8 cellular contexts compared by ENCODE assay signal in genomic region chr7:154744226-154744860, GRCh38.
DNase-seq lines count a peak whose midpoint lies in the region; ATAC-seq and TF ChIP-seq lines count a peak whose summit lies in the region.

No MANE protein-coding gene starts in this region.

- peaks cover 16% of the 10 kb centered on the region for H3K4me1 ChIP-seq in smooth muscle cell (ENCODE audit: low read depth)

- H3F3A ChIP-seq in smooth muscle cell (ENCODE audit: low read depth) = no peaks in the 10 kb centered on the region

- TF ChIP-seq CTCF in HL-60 (IDR thresholded peaks at IDR 0.05; ENCODE audit: insufficient read depth, low read length) (peak; percentile 63), smooth muscle cell (IDR thresholded peaks at IDR 0.05; ENCODE audit: borderline replicate concordance, insufficient read depth, poor library complexity, severe bottlenecking) (peak; percentile 81)

- DNase-seq in activated T-cell treated with anti-CD3 and anti-CD28 coated beads for 24 hours (ENCODE audit: low read depth) (peak; percentile 4), activated T-cell treated with anti-CD3 and anti-CD28 coated beads for 4 hours (no peak), HL-60 (ENCODE audit: low read depth in 1 of 2, low spot score in 1 of 2) (peak in 1 of 2 experiments; percentile 11), germinal center (ENCODE audit: low spot score) (peak; percentile 62), smooth muscle cell (lab: John Stamatoyannopoulos, UW; ENCODE audit: unreplicated experiment) (no peak), NCI-H128 (lab: John Stamatoyannopoulos, UW; ENCODE audit: unreplicated experiment) (no peak)

- H3K27me3 ChIP-seq in HL-60 (ENCODE audit: insufficient read depth, poor library complexity, severe bottlenecking) = no peaks in the 10 kb centered on the region
- peaks cover 11% of the 10 kb centered on the region for H3K27me3 ChIP-seq in smooth muscle cell (ENCODE audit: low read depth)

- no peak overlapping the region for H3K9ac ChIP-seq in smooth muscle cell (ENCODE audit: low read depth)

- H3K4me2 ChIP-seq in smooth muscle cell = no peak overlapping the region

- no peaks in the 10 kb centered on the region for H3K9me3 ChIP-seq in smooth muscle cell (replicated peaks; ENCODE audit: low read depth)

- H3K36me3 ChIP-seq in smooth muscle cell (ENCODE audit: low read depth) = no peaks in the 10 kb centered on the region

- ATAC-seq in SK-N-SH treated with all-trans-retinoic acid at 6 μM for 48 hours = peak; percentile 49; the same call in 2 of the 3 replicates
- ATAC-seq in GM19395 (IDR thresholded peaks at IDR 0.05; ENCODE audit: unreplicated experiment) = no peak

- H3K27ac ChIP-seq in HL-60 (replicated peaks) (no peak overlapping the region), smooth muscle cell (ENCODE audit: low read depth) (no peak overlapping the region)

- H4K20me1 ChIP-seq in smooth muscle cell (ENCODE audit: low read depth) = no peaks in the 10 kb centered on the region

- H2AFZ ChIP-seq in smooth muscle cell (ENCODE audit: low read depth) = no peak overlapping the region

- H3K4me3 ChIP-seq in HL-60 (replicated peaks; ENCODE audit: insufficient read depth, low read length) (no peak overlapping the region), smooth muscle cell (no peak overlapping the region)

- WGBS in smooth muscle cell (ENCODE audit: low lambda C conversion rate) = 33% methylated on average over 16 of the region's 16 CpGs

- H3K79me2 ChIP-seq in smooth muscle cell (ENCODE audit: low read depth) = no peaks in the 10 kb centered on the region

TF ChIP-seq in SK-N-SH treated with all-trans-retinoic acid at 6 μM for 48 hours, 23 proteins besides CTCF, POLR2A, EP300 and RAD21:
- TF ChIP-seq PPARA (CRISPR knock-in tag; IDR thresholded peaks at IDR 0.05; ENCODE audit: borderline replicate concordance) = no peak
- no peak for TF ChIP-seq ESRRG (CRISPR knock-in tag; IDR thresholded peaks at IDR 0.05)
- no peak for TF ChIP-seq TOX (CRISPR knock-in tag; IDR thresholded peaks at IDR 0.05; ENCODE audit: borderline replicate concordance)
- TF ChIP-seq ZFP30 (CRISPR knock-in tag; IDR thresholded peaks at IDR 0.05) = no peak
- no peak for TF ChIP-seq ISL1 (CRISPR knock-in tag; IDR thresholded peaks at IDR 0.05)
- TF ChIP-seq ZC3H10 (CRISPR knock-in tag; IDR thresholded peaks at IDR 0.05) = no peak
- no peak for TF ChIP-seq CSRNP3 (CRISPR knock-in tag; IDR thresholded peaks at IDR 0.05)
- TF ChIP-seq PATZ1 (CRISPR knock-in tag; IDR thresholded peaks at IDR 0.05; ENCODE audit: borderline replicate concordance) = no peak
- TF ChIP-seq OSR1 (CRISPR knock-in tag; IDR thresholded peaks at IDR 0.05) = no peak
TF ChIP-seq in SK-N-SH treated with all-trans-retinoic acid at 6 μM for 48 hours: peak in this region for 0.

Comparison
In these comparisons a context has a peak if more than half of its experiments do, and no peak if none do; other contexts are left out.
1. DNase-seq: peak in activated T-cell treated with anti-CD3 and anti-CD28 coated beads for 24 hours (single experiment) and germinal center (single experiment); none in activated T-cell treated with anti-CD3 and anti-CD28 coated beads for 4 hours (single experiment), smooth muscle cell (single experiment) and NCI-H128 (single experiment).